9 cellular contexts compared by ENCODE assay signal in genomic region chr2:205868773-205869333, GRCh38.
DNase-seq lines count a peak whose midpoint lies in the region; ATAC-seq and TF ChIP-seq lines count a peak whose summit lies in the region.
"Had no signal": no experiment of that assay in that cellular context is flagged by ENCODE, and none has a peak within 500 bp of the region (broad histone marks: within the 10 kb centered on the region; RNA-seq: fewer than 3 reads in every experiment).

No MANE protein-coding gene starts in this region.

- ATAC-seq in GM21390 (IDR thresholded peaks at IDR 0.05; ENCODE audit: unreplicated experiment), result peak; percentile 55
- no peak for ATAC-seq in HG03196 (IDR thresholded peaks at IDR 0.05; ENCODE audit: unreplicated experiment)

- no peaks in the 10 kb centered on the region for H4K20me1 ChIP-seq in BLaER1 treated with 17β-estradiol and CSF1 and Interleukin-3, amounts not matched to agents 10 nM and 100 nM

- DNase-seq in NOMO-1 treated with dmso at 0.1 percent for 144 hours (lab: John Stamatoyannopoulos, UW; ENCODE audit: unreplicated experiment) (peak; percentile 81), fibroblast of pulmonary artery (ENCODE audit: low read depth) (peak; percentile 58), medulla oblongata (ENCODE audit: extremely low spot score) (no peak), Ammon's horn (ENCODE audit: low spot score) (no peak)
- DNase-seq in activated effector memory CD4-positive, alpha-beta T cell treated with Interleukin-2 at 50 U/mL for 16 hours, result no peak
- DNase-seq: erythroblast had no signal

- peaks cover 15 to 53% (median 36%) of the 10 kb centered on the region in 10 experiments for H3K4me1 ChIP-seq in BLaER1 treated with 17β-estradiol and CSF1 and Interleukin-3, amounts not matched to agents 10 nM and 100 nM

- peaks cover under 1 to 13% (median 6%) of the 10 kb centered on the region in 11 experiments; a peak in 16 of 22 replicates for H3K9me3 ChIP-seq in BLaER1 treated with 17β-estradiol and CSF1 and Interleukin-3, amounts not matched to agents 10 nM and 100 nM (replicated peaks in 1 of 11)

- peak overlapping the region in 2 of 11 experiments; percentile 16 to 38; a peak in 3 of 22 replicates for H3K9ac ChIP-seq in BLaER1 treated with 17β-estradiol and CSF1 and Interleukin-3, amounts not matched to agents 10 nM and 100 nM

- peak overlapping the region; percentile 46 to 86 (median 77) for H3K4me2 ChIP-seq in BLaER1 treated with 17β-estradiol and CSF1 and Interleukin-3, amounts not matched to agents 10 nM and 100 nM

- no peak for TF ChIP-seq CTCF in fibroblast of pulmonary artery (IDR thresholded peaks at IDR 0.05; ENCODE audit: low read length, missing control alignments)

- H3K27me3 ChIP-seq in BLaER1 treated with 17β-estradiol and CSF1 and Interleukin-3, amounts not matched to agents 10 nM and 100 nM, result no peaks in the 10 kb centered on the region

- peak overlapping the region in 8 of 11 experiments; percentile 13 to 70 (median 42); a peak in 14 of 22 replicates for H3K27ac ChIP-seq in BLaER1 treated with 17β-estradiol and CSF1 and Interleukin-3, amounts not matched to agents 10 nM and 100 nM

- H3K36me3 ChIP-seq in BLaER1 treated with 17β-estradiol and CSF1 and Interleukin-3, amounts not matched to agents 10 nM and 100 nM, result no peaks in the 10 kb centered on the region

- H3K4me3 ChIP-seq in BLaER1 treated with 17β-estradiol and CSF1 and Interleukin-3, amounts not matched to agents 10 nM and 100 nM, result peak overlapping the region in 1 of 10 experiments; percentile 22; a peak in 1 of 20 replicates
- H3K4me3 ChIP-seq in fibroblast of pulmonary artery (replicated peaks; ENCODE audit: low read depth, low read length), result no peak overlapping the region

Comparison
In these comparisons a context has a peak if more than half of its experiments do, and no peak if none do; other contexts are left out.
1. DNase-seq: peak in NOMO-1 treated with dmso at 0.1 percent for 144 hours (single experiment) and fibroblast of pulmonary artery (single experiment); none in medulla oblongata (single experiment), Ammon's horn (single experiment) and activated effector memory CD4-positive, alpha-beta T cell treated with Interleukin-2 at 50 U/mL for 16 hours (single experiment).